In the genomic region with DNA sequence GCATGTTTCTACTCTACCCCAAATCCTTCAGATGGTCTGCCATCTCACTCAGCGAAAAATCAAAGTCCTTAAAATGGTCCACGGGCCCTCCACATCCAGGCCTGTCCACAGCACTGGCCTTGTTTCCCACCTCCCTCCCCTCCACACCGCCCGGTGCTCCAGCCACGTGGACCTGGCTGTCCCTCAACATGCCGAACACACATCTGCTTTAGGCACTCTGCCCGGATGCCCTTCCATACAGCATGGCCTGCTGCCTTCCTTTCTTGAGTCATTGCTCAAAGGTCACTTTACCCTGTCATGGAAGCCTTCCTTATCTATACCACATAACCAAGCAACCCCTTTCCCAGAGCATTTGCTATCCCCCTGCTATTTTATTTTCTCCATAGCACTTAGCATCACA, we compare ENCODE assay signal across 19 cellular contexts.
DNase-seq lines count a peak whose midpoint lies in the region; ATAC-seq and TF ChIP-seq lines count a peak whose summit lies in the region.
"Had no signal": no experiment of that assay in that cellular context is flagged by ENCODE, and none has a peak within 500 bp of the region (broad histone marks: within the 10 kb centered on the region; RNA-seq: fewer than 3 reads in every experiment).

No MANE protein-coding gene starts in this region.

- no peak overlapping the region for H4K5ac ChIP-seq in mesendoderm (ENCODE audit: low read length)

- peak; percentile 82 for ATAC-seq in Right ventricle myocardium superior (ENCODE audit: poor library complexity)
- ATAC-seq in upper lobe of left lung (ENCODE audit: low FRiP score in 2 of 2) = peak; percentile 37 to 45
- ATAC-seq in CD8-positive, alpha-beta T cell = no peak

- no peaks in the 10 kb centered on the region for H3K27me3 ChIP-seq in mesendoderm (ENCODE audit: insufficient read depth, low read length, poor library complexity)
- no peaks in the 10 kb centered on the region for H3K27me3 ChIP-seq in upper lobe of left lung
- H3K27me3 ChIP-seq in CD8-positive, alpha-beta T cell (ENCODE audit: insufficient read depth, low read length) = no peaks in the 10 kb centered on the region
- H3K27me3 ChIP-seq: gastrocnemius medialis, neural progenitor cell had no signal

- CTCF ChIA-PET in CD8-positive, alpha-beta T cell (lab: Charles Lee) = interaction anchor here (1.0 to 8.6 kb wide), 9 partner anchors 8 to 339 kb away, joined by 3 to 115 read pairs (median 5); no protein-coding TSS in a partner anchor

- H2BK5ac ChIP-seq in mesendoderm (ENCODE audit: low read length) = no peak overlapping the region

- TF ChIP-seq CTCF in upper lobe of left lung (IDR thresholded peaks at IDR 0.05) = no peak
- TF ChIP-seq CTCF in CD8-positive, alpha-beta T cell (IDR thresholded peaks at IDR 0.05) = no peak

- no peaks in the 10 kb centered on the region for H3K9me3 Mint-ChIP-seq in CD8-positive, alpha-beta T cell
- H3K9me3 Mint-ChIP-seq: activated CD4-positive, alpha-beta T cell treated with anti-CD3 and anti-CD28 coated beads, Interleukin-2, amount 10 ng/mL, durations not matched to agents 24 days and 14 days; activated naive CD8-positive, alpha-beta T cell treated with anti-CD3 and anti-CD28 coated beads, Interleukin-2, amount 10 ng/mL, durations not matched to agents 7 days and 5 days; activated T-helper 17 cell treated with anti-CD3 and anti-CD28 coated beads, Interleukin-2, amount 50 U/mL, for 72 hours; neural progenitor cell; T-cell had no signal

- POLR2A ChIA-PET in CD8-positive, alpha-beta T cell (lab: Charles Lee) = no interaction called here

- H3K4me1 ChIP-seq in mesendoderm (ENCODE audit: control insufficient read depth, low read depth, low read length) = no peaks in the 10 kb centered on the region
- H3K4me1 ChIP-seq in upper lobe of left lung = peaks cover 0 to 3% (median 0%) of the 10 kb centered on the region in 4 donors
- no peaks in the 10 kb centered on the region for H3K4me1 ChIP-seq in CD8-positive, alpha-beta T cell (ENCODE audit: insufficient read depth, low read length)
- H3K4me1 ChIP-seq: neural progenitor cell had no signal

- H2AK5ac ChIP-seq in mesendoderm (ENCODE audit: low read length) = no peak overlapping the region

- no peaks in the 10 kb centered on the region for H3K36me3 ChIP-seq in mesendoderm (ENCODE audit: control insufficient read depth, insufficient read depth, low read length)
- H3K36me3 ChIP-seq in upper lobe of left lung = no peaks in the 10 kb centered on the region
- H3K36me3 ChIP-seq in CD8-positive, alpha-beta T cell (ENCODE audit: insufficient read depth, low read length) = no peaks in the 10 kb centered on the region
- H3K36me3 ChIP-seq: gastrocnemius medialis, neural progenitor cell had no signal

- no peak overlapping the region for H2BK120ac ChIP-seq in mesendoderm (ENCODE audit: low read depth, low read length)

- H3K4me2 ChIP-seq in mesendoderm (ENCODE audit: low read length) = no peak overlapping the region
- H3K4me2 ChIP-seq: neural progenitor cell had no signal

- no CpG with 5 or more reads among the region's 7 CpGs for WGBS in mesendoderm (ENCODE audit: extremely low coverage, insufficient coverage, low lambda C conversion rate)
- WGBS in upper lobe of left lung, 2 donors = 71 to 77% methylated on average over 7 of the region's 7 CpGs

- H3K4me1 Mint-ChIP-seq in CD8-positive, alpha-beta T cell (ENCODE audit: low read depth) = no peaks in the 10 kb centered on the region
- H3K4me1 Mint-ChIP-seq: activated CD4-positive, alpha-beta T cell treated with anti-CD3 and anti-CD28 coated beads, Interleukin-2, amount 10 ng/mL, durations not matched to agents 24 days and 14 days; activated T-helper 17 cell treated with anti-CD3 and anti-CD28 coated beads, Interleukin-2, amount 50 U/mL, for 72 hours had no signal

- H3K27me3 Mint-ChIP-seq in CD8-positive, alpha-beta T cell (ENCODE audit: low read depth) = peaks cover 2% of the 10 kb centered on the region

- DNase-seq in Right ventricle myocardium superior (peak; percentile 39), cardiac septum (ENCODE audit: low spot score) (no peak), globus pallidus (ENCODE audit: low spot score) (peak; percentile 51), mesendoderm (no peak), upper lobe of left lung (peak in 1 of 2 donors; percentile 38), SKM-1 (lab: John Stamatoyannopoulos, UW; ENCODE audit: unreplicated experiment) (no peak), occipital lobe (lab: John Stamatoyannopoulos, UW) (no peak)
- DNase-seq in CD8-positive, alpha-beta T cell = no peak
- DNase-seq: activated naive CD8-positive, alpha-beta T cell treated with anti-CD3 and anti-CD28 coated beads, Interleukin-2, amount 10 ng/mL, durations not matched to agents 7 days and 5 days; gastrocnemius medialis; left cardiac atrium; NCI-H2107; NCI-H524 treated with DMSO at 0.1 percent for 48 hours; SIG-M5; stimulated activated CD4-positive, alpha-beta T cell treated with anti-CD3 and anti-CD28 coated beads, Interleukin-15, amount 100 ng/mL, for 24 hours had no signal

- no peak overlapping the region for H3K27ac Mint-ChIP-seq in CD8-positive, alpha-beta T cell
- H3K27ac Mint-ChIP-seq: activated CD4-positive, alpha-beta T cell treated with anti-CD3 and anti-CD28 coated beads, Interleukin-2, amount 10 ng/mL, durations not matched to agents 24 days and 14 days; activated naive CD8-positive, alpha-beta T cell treated with anti-CD3 and anti-CD28 coated beads, Interleukin-2, amount 10 ng/mL, durations not matched to agents 7 days and 5 days; neural progenitor cell; T-cell had no signal

- no peak for TF ChIP-seq POLR2A in upper lobe of left lung (IDR thresholded peaks at IDR 0.05)

- no peak for TF ChIP-seq EP300 in upper lobe of left lung (IDR thresholded peaks at IDR 0.05)

- H3K23ac ChIP-seq in mesendoderm (ENCODE audit: low read length) = no peak overlapping the region

- no peaks in the 10 kb centered on the region for H3K79me2 ChIP-seq in mesendoderm (ENCODE audit: control insufficient read depth, insufficient read depth, low read length)

- H3K36me3 Mint-ChIP-seq in CD8-positive, alpha-beta T cell = no peaks in the 10 kb centered on the region
- H3K36me3 Mint-ChIP-seq: activated naive CD8-positive, alpha-beta T cell treated with anti-CD3 and anti-CD28 coated beads, Interleukin-2, amount 10 ng/mL, durations not matched to agents 7 days and 5 days; neural progenitor cell had no signal

- H3K4ac ChIP-seq in mesendoderm (ENCODE audit: low read depth, low read length) = no peak overlapping the region

- H3K27ac ChIP-seq in mesendoderm (ENCODE audit: low read depth, low read length) = no peak overlapping the region
- no peak overlapping the region for H3K27ac ChIP-seq in upper lobe of left lung
- H3K27ac ChIP-seq in CD8-positive, alpha-beta T cell (ENCODE audit: low read depth, low read length) = no peak overlapping the region
- H3K27ac ChIP-seq: gastrocnemius medialis, neural progenitor cell had no signal

- no peaks in the 10 kb centered on the region for H3K9me3 ChIP-seq in upper lobe of left lung
- no peaks in the 10 kb centered on the region for H3K9me3 ChIP-seq in CD8-positive, alpha-beta T cell (ENCODE audit: low read length)
- H3K9me3 ChIP-seq: gastrocnemius medialis had no signal

- H3K18ac ChIP-seq in mesendoderm (ENCODE audit: low read length) = no peak overlapping the region

- H4K8ac ChIP-seq in mesendoderm (ENCODE audit: low read depth, low read length) = no peak overlapping the region

- no peaks in the 10 kb centered on the region for H3K79me1 ChIP-seq in mesendoderm (ENCODE audit: low read length)

- no peak overlapping the region for H2BK15ac ChIP-seq in mesendoderm (replicated peaks; ENCODE audit: low read depth)

- no peak overlapping the region for H3K4me3 Mint-ChIP-seq in CD8-positive, alpha-beta T cell
- H3K4me3 Mint-ChIP-seq: activated CD4-positive, alpha-beta T cell treated with anti-CD3 and anti-CD28 coated beads, Interleukin-2, amount 10 ng/mL, durations not matched to agents 24 days and 14 days; activated naive CD8-positive, alpha-beta T cell treated with anti-CD3 and anti-CD28 coated beads, Interleukin-2, amount 10 ng/mL, durations not matched to agents 7 days and 5 days; activated T-helper 17 cell treated with anti-CD3 and anti-CD28 coated beads, Interleukin-2, amount 50 U/mL, for 72 hours; neural progenitor cell; T-cell had no signal

- H3K9ac ChIP-seq in mesendoderm (ENCODE audit: low read length) = no peak overlapping the region
- H3K9ac ChIP-seq: neural progenitor cell had no signal

- no peak overlapping the region for H3K4me3 ChIP-seq in mesendoderm (ENCODE audit: low read length)
- H3K4me3 ChIP-seq in upper lobe of left lung = no peak overlapping the region
- H3K4me3 ChIP-seq in CD8-positive, alpha-beta T cell (ENCODE audit: low read depth, low read length) = no peak overlapping the region
- H3K4me3 ChIP-seq: gastrocnemius medialis, neural progenitor cell had no signal

- intact Hi-C loops in Right ventricle myocardium superior (cut with DNase I) = no loop called here
- intact Hi-C loops in cardiac septum (cut with DNase I) = loop anchor here (5.0 kb wide), 1 partner anchor 342 kb away; no protein-coding TSS in a partner anchor
- intact Hi-C loops in CD8-positive, alpha-beta T cell (cut with DNase I, micrococcal nuclease) = loop anchor here (1.0 to 2.0 kb wide), 3 partner anchors 183 to 339 kb away; no protein-coding TSS in a partner anchor

- H3K56ac ChIP-seq in mesendoderm (ENCODE audit: low read length) = peak overlapping the region; percentile 46

Comparison
In these comparisons a context has a peak if more than half of its experiments do, and no peak if none do; other contexts are left out.
1. DNase-seq: peak in Right ventricle myocardium superior (single experiment) and globus pallidus (single experiment); none in cardiac septum (single experiment), mesendoderm (single experiment), SKM-1 (single experiment), occipital lobe (single experiment) and CD8-positive, alpha-beta T cell (0 of 7).